Comparison of ENCODE assay signal across 11 cellular contexts in genomic region chr7:333399-333776, GRCh38. TPM values are rescaled to one million over a fixed set of nuclear protein-coding genes. Genes with fewer than 3 reads are reported as not detected.
A peak's percentile ranks its signal among the peaks of the same experiment; 100 is the strongest.
DNase-seq lines count a peak whose midpoint lies in the region; ATAC-seq, FAIRE-seq and TF ChIP-seq lines count a peak whose summit lies in the region.
"Had no signal": no experiment of that assay in that cellular context is flagged by ENCODE, and none has a peak within 500 bp of the region (broad histone marks: within the 10 kb centered on the region; RNA-seq: fewer than 3 reads in every experiment).

No MANE protein-coding gene starts in this region.

- CTCF ChIA-PET in HepG2 (lab: Yijun Ruan, JAX; ENCODE audit: low intra/inter-chr PET ratio, low total read pairs) (no interaction called here), GM10248 (lab: Yijun Ruan, JAX) (interaction anchor here (0.9 to 1.1 kb wide), 3 partner anchors 182 to 440 kb away, joined by 3 to 6 read pairs (median 3); no protein-coding TSS in a partner anchor)

- peak overlapping the region; percentile 36 to 65 (median 47); a peak in 3 of 6 replicates for H3K4me3 ChIP-seq in HepG2 (replicated peaks in 1 of 3; ENCODE audit: insufficient read depth in 1 of 3, low read depth in 2 of 3, low read length in 3 of 3)
- H3K4me3 ChIP-seq in upper lobe of left lung, result peak overlapping the region in 3 of 4 donors; percentile 40 to 56 (median 53)

- TF ChIP-seq CTCF in HepG2 (CRISPR knock-in tag; IDR thresholded peaks at IDR 0.05) (no peak), upper lobe of left lung (IDR thresholded peaks at IDR 0.05) (no peak), CD14-positive monocyte (IDR thresholded peaks at IDR 0.05) (no peak), GM10248 (IDR thresholded peaks at IDR 0.05; ENCODE audit: control extremely low read depth, extremely low read depth, low read depth, missing control alignments) (no peak)

- intact Hi-C loops in HepG2 (cut with micrococcal nuclease; ENCODE audit: unreplicated experiment) (loop anchor here (1.0 to 5.0 kb wide), 4 partner anchors 39 to 399 kb away; partner anchors contain the start of gene PDGFA), CD14-positive monocyte (cut with micrococcal nuclease) (no loop called here)

- no peak overlapping the region for H2AFZ ChIP-seq in HepG2 (ENCODE audit: low read length)

- H3K4me1 Mint-ChIP-seq in CD14-positive monocyte, result no peaks in the 10 kb centered on the region

- H3K36me3 Mint-ChIP-seq in CD14-positive monocyte, result no peaks in the 10 kb centered on the region
- H3K36me3 Mint-ChIP-seq: activated naive CD8-positive, alpha-beta T cell had no signal

- 2% methylated on average over 16 of the region's 18 CpGs for WGBS in HepG2 (ENCODE audit: low lambda C conversion rate)
- WGBS in upper lobe of left lung, 2 donors, result 31 to 41% methylated on average over 12 to 18 of the region's 18 CpGs

- peaks cover 0 to 16% (median 13%) of the 10 kb centered on the region in 7 donors for H3K9me3 Mint-ChIP-seq in CD14-positive monocyte

- peak; percentile 28 for ATAC-seq in HepG2
- ATAC-seq in upper lobe of left lung (ENCODE audit: low FRiP score in 2 of 2), result peak in 1 of 2 donors; percentile 54

- H3K4me3 Mint-ChIP-seq in CD14-positive monocyte, result peak overlapping the region in 1 of 2 donors; percentile 26
- H3K4me3 Mint-ChIP-seq: activated naive CD8-positive, alpha-beta T cell had no signal

- 0 out of 2 replicates have a peak overlapping the region, but pooled peaks have one; percentile 15 for H3K9ac ChIP-seq in HepG2 (ENCODE audit: insufficient read depth, low read depth, low read length)

- TF ChIP-seq RAD21 in HepG2 (CRISPR knock-in tag; IDR thresholded peaks at IDR 0.05), result no peak

- in situ Hi-C loops in HepG2 (cut with HindIII; ENCODE audit: extremely low pct_ligation_motif_present, low pct_unique_long_range_greater_than_20kb), result loop anchor here (5.0 kb wide), 1 partner anchor 89 kb away; no protein-coding TSS in a partner anchor

- H3K36me3 ChIP-seq in HepG2 (replicated peaks in 1 of 2; ENCODE audit: control insufficient read depth in 1 of 2, insufficient read depth in 2 of 2, low read length in 2 of 2), result no peaks in the 10 kb centered on the region
- no peaks in the 10 kb centered on the region for H3K36me3 ChIP-seq in upper lobe of left lung

- no peaks in the 10 kb centered on the region for H4K20me1 ChIP-seq in HepG2 (ENCODE audit: insufficient read depth, low read length)

- H3K9me3 ChIP-seq in HepG2 (ENCODE audit: low read length) (no peaks in the 10 kb centered on the region), upper lobe of left lung (no peaks in the 10 kb centered on the region)

- BruUV-seq in HepG2 (replicated peaks; lab: Mats Ljungman, UMichigan), result no TSS peak

- TF ChIP-seq POLR2A in HepG2 (IDR thresholded peaks at IDR 0.05; ENCODE audit: insufficient read depth in 1 of 2, low read depth in 2 of 2, low read length in 2 of 2), result no peak
- TF ChIP-seq POLR2A in upper lobe of left lung (IDR thresholded peaks at IDR 0.05), result no peak

- POLR2A ChIA-PET in HepG2 (lab: Yijun Ruan, JAX) (interaction anchor here (0.6 to 1.8 kb wide), 6 partner anchors 9 to 206 kb away, joined by 3 to 16 read pairs (median 4); no protein-coding TSS in a partner anchor), GM10248 (lab: Yijun Ruan, JAX) (no interaction called here)

- H3K4me1 ChIP-seq in HepG2 (ENCODE audit: insufficient read depth, low read length), result peaks cover 29% of the 10 kb centered on the region
- peaks cover 14 to 23% (median 17%) of the 10 kb centered on the region in 4 donors for H3K4me1 ChIP-seq in upper lobe of left lung

- FAIRE-seq in HepG2 (lab: Jason Lieb, UNC), result no peak
- FAIRE-seq: TTC549 had no signal

- H3K27me3 ChIP-seq in HepG2 (ENCODE audit: control insufficient read depth in 1 of 2, insufficient read depth in 2 of 2, low read length in 2 of 2) (peaks cover 0 to 14% of the 10 kb centered on the region in 2 experiments; a peak in 3 of 5 replicates), upper lobe of left lung (no peaks in the 10 kb centered on the region)

- peaks cover 20 to 31% (median 23%) of the 10 kb centered on the region in 3 donors for H3K27me3 Mint-ChIP-seq in CD14-positive monocyte (ENCODE audit: low read depth in 3 of 3)
- H3K27me3 Mint-ChIP-seq: activated naive CD8-positive, alpha-beta T cell had no signal

- peak; percentile 47 for DNase-seq in DMS 273 (lab: John Stamatoyannopoulos, UW; ENCODE audit: unreplicated experiment)
- no peak for DNase-seq in DMS 273 treated with DMSO at 0.1 percent for 48 hours (lab: John Stamatoyannopoulos, UW)
- peak; percentile 27 for DNase-seq in cerebellar cortex (ENCODE audit: low spot score)
- DNase-seq in HepG2 (ENCODE audit: low spot score), result peak; percentile 63
- DNase-seq in upper lobe of left lung, result no peak
- no peak for DNase-seq in CD14-positive monocyte (ENCODE audit: low spot score)
- DNase-seq in central memory CD4-positive, alpha-beta T cell, result no peak
- no peak for DNase-seq in GM10248 (ENCODE audit: extremely low spot score)

- H3K27ac Mint-ChIP-seq in CD14-positive monocyte, result no peak overlapping the region
- H3K27ac Mint-ChIP-seq: activated naive CD8-positive, alpha-beta T cell had no signal

- TF ChIP-seq EP300 in HepG2 (IDR thresholded peaks at IDR 0.05; ENCODE audit: low read depth in 2 of 2, low read length in 2 of 2) (no peak), HepG2 (CRISPR knock-in tag; IDR thresholded peaks at IDR 0.05; ENCODE audit: borderline replicate concordance) (no peak), upper lobe of left lung (IDR thresholded peaks at IDR 0.05) (no peak)

- peak overlapping the region; percentile 79 for H3K4me2 ChIP-seq in HepG2 (ENCODE audit: low read depth, low read length)

- H3K27ac ChIP-seq in HepG2 (ENCODE audit: extremely low read length, insufficient read depth, low read length) (peak overlapping the region; percentile 59), upper lobe of left lung (peak overlapping the region; percentile 42 to 73 (median 55))
- H3K27ac ChIP-seq: 22Rv1 had no signal

- H3K79me2 ChIP-seq in HepG2 (ENCODE audit: insufficient read depth, low read length), result no peaks in the 10 kb centered on the region

TF ChIP-seq in HepG2, 621 proteins besides CTCF, POLR2A, EP300 and RAD21 (continues in another document):
- TF ChIP-seq HNF4G (IDR thresholded peaks at IDR 0.05; ENCODE audit: borderline replicate concordance, low read depth, low read length) (peak; percentile 9; the same call in 1 of the 2 replicates), HNF4G (CRISPR knock-in tag; IDR thresholded peaks at IDR 0.05; ENCODE audit: borderline replicate concordance, low read depth) (no peak), FOXP4 (CRISPR knock-in tag; IDR thresholded peaks at IDR 0.05) (peak; percentile 11; the same call in 1 of the 2 replicates), CHD4 (IDR thresholded peaks at IDR 0.05; ENCODE audit: borderline replicate concordance, low read length) (0 out of 2 replicates have a peak, but pooled peaks have one; percentile 9), GATA4 (IDR thresholded peaks at IDR 0.05; ENCODE audit: borderline replicate concordance, low read depth) (no peak)

RNA-seq across cellular contexts. Expression of gene FOXL3, which starts 43.4 kb away (rescaled TPM):
- total RNA-seq in HepG2 (2016; rRNA removed; fragmentation: Illumina TruSeq; extraction: Trizol) (not detected in 2 replicates), upper lobe of left lung (not detected)
- total RNA-seq in HepG2 (2016; cell fraction: cytosol; rRNA removed; fragmentation: Illumina TruSeq; extraction: Trizol; ENCODE audit: low read depth), result not detected in 2 replicates
- not detected in 2 replicates for total RNA-seq in HepG2 (2016; cell fraction: insoluble cytoplasmic fraction; rRNA removed; fragmentation: Illumina TruSeq; extraction: Trizol)
- not detected in 2 replicates for total RNA-seq in HepG2 (2016; cell fraction: membrane; rRNA removed; fragmentation: Illumina TruSeq; extraction: Trizol)
- total RNA-seq in HepG2 (2016; cell fraction: nucleus; rRNA removed; fragmentation: Illumina TruSeq; extraction: Trizol), result not detected in 2 replicates
- polyA plus RNA-seq in HepG2 (2011; rRNA removed) (not detected in 2 replicates), CD14-positive monocyte (not detected)
- polyA plus RNA-seq in HepG2 (2011; cell fraction: cytosol; rRNA removed), result not detected in 2 replicates
- not detected in 2 replicates for polyA plus RNA-seq in HepG2 (2011; cell fraction: nucleus; rRNA removed)
- not detected in 2 replicates for polyA plus RNA-seq in HepG2 (2012)
- not detected in 2 replicates for polyA plus RNA-seq in HepG2 (2016; cell fraction: cytosol; fragmentation: Illumina TruSeq; extraction: Trizol; ENCODE audit: low read depth)
- polyA plus RNA-seq in HepG2 (2016; cell fraction: insoluble cytoplasmic fraction; fragmentation: Illumina TruSeq; extraction: Trizol; ENCODE audit: low read depth), result not detected in 2 replicates
- not detected in 2 replicates for polyA plus RNA-seq in HepG2 (2016; cell fraction: membrane; fragmentation: Illumina TruSeq; extraction: Trizol; ENCODE audit: low read depth)
- polyA plus RNA-seq in HepG2 (2016; cell fraction: nucleus; fragmentation: Illumina TruSeq; extraction: Trizol; ENCODE audit: insufficient read depth, low read depth), result not detected in 2 replicates
- not detected in 2 replicates for polyA minus RNA-seq in HepG2 (2011; rRNA and poly(A)+ RNA removed; ENCODE audit: low replicate concordance)
- polyA minus RNA-seq in HepG2 (2011; cell fraction: cytosol; rRNA and poly(A)+ RNA removed), result not detected in 2 replicates
- polyA minus RNA-seq in HepG2 (2011; cell fraction: nucleus; rRNA and poly(A)+ RNA removed), result not detected in 2 replicates

Comparison
In these comparisons a context has a peak if more than half of its experiments do, and no peak if none do; other contexts are left out.
1. DNase-seq: peak in DMS 273 (single experiment), cerebellar cortex (single experiment) and HepG2 (single experiment); none in DMS 273 treated with DMSO at 0.1 percent for 48 hours (single experiment), upper lobe of left lung (0 of 2), CD14-positive monocyte (single experiment), central memory CD4-positive, alpha-beta T cell (single experiment) and GM10248 (single experiment).